Comparison of ENCODE assay signal across 19 cellular contexts in the genomic region with DNA sequence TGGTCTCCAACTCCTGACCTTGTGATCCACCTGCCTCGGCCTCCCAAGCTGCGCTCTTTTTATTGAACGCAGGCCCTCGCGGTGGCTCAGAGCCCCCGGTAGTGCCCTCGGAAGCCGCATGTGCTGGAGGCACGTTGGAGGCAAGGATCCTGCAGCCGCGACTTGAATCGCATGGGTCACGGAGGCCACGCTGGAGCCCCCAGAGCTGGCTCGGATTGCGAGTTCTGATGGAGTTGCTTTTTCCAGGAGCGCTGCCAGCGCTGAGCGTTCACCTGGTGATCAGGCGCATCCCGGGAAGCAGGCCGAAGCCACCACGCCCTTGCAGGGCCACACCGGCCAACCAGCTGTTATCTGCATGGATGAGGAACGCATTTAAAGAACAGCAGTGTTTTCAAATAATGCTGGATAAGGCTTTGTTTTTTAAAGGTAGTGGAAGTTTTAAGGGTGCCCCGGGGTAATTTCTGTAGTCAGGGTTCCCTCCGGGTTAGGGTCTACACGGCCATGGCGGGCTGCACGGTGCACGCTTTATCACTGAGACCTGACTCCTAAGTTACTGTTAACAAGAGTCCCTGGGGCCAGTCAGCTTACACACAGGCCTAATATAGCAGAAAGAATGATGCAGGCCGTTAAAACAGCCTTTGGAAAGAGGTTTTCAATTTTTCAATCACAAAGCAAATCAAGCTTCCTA. TPM values are rescaled to one million over a fixed set of nuclear protein-coding genes. Genes with fewer than 3 reads are reported as not detected.
DNase-seq lines count a peak whose midpoint lies in the region; ATAC-seq and TF ChIP-seq lines count a peak whose summit lies in the region.
"Had no signal": no experiment of that assay in that cellular context is flagged by ENCODE, and none has a peak within 500 bp of the region (broad histone marks: within the 10 kb centered on the region; RNA-seq: fewer than 3 reads in every experiment).

No MANE protein-coding gene starts in this region.

- TF ChIP-seq CTCF in CD8-positive, alpha-beta T cell (IDR thresholded peaks at IDR 0.05): no peak
- no peak for TF ChIP-seq CTCF in SK-N-SH (IDR thresholded peaks at IDR 0.05)
- TF ChIP-seq CTCF in fibroblast of lung (conservative IDR thresholded peaks at IDR 0.05 in 1 of 2, IDR thresholded peaks at IDR 0.05 in 1 of 2; ENCODE audit: low read depth in 1 of 2, low read length in 2 of 2): no peak
- TF ChIP-seq CTCF in prostate gland (IDR thresholded peaks at IDR 0.05): no peak

- H3K4me2 ChIP-seq in SK-N-SH (peak overlapping the region; percentile 13), fibroblast of lung (ENCODE audit: extremely low read depth, insufficient read depth, low read length) (peak overlapping the region; percentile 37)
- H3K4me2 ChIP-seq: KMS-11 had no signal

- H3F3A ChIP-seq in SK-N-SH (replicated peaks; ENCODE audit: insufficient read depth): no peaks in the 10 kb centered on the region

- no peaks in the 10 kb centered on the region for H4K20me1 ChIP-seq in SK-N-SH (ENCODE audit: insufficient read depth)
- H4K20me1 ChIP-seq in fibroblast of lung (ENCODE audit: control insufficient read depth, extremely low read depth, insufficient read depth, low read length): no peaks in the 10 kb centered on the region

- intact Hi-C loops in CD8-positive, alpha-beta T cell (cut with DNase I, micrococcal nuclease): no loop called here
- intact Hi-C loops in prostate gland (cut with DNase I): no loop called here

- H3K4me3 Mint-ChIP-seq in CD8-positive, alpha-beta T cell: no peak overlapping the region
- H3K4me3 Mint-ChIP-seq: activated CD4-positive, alpha-beta memory T cell treated with anti-CD3 and anti-CD28 coated beads, Interleukin-2, amount 10 ng/mL, durations not matched to agents 7 days and 5 days; activated naive CD4-positive, alpha-beta T cell treated with anti-CD3 and anti-CD28 coated beads, Interleukin-2, amount 10 ng/mL, durations not matched to agents 7 days and 5 days; activated T-cell treated with anti-CD3 and anti-CD28 coated beads, Interleukin-2, amount 50 U/mL, for 24 hours; T-helper 1 cell treated with Interleukin-12 subunit alpha and Interleukin-12 subunit beta and Interleukin-4 antibody, amounts not matched to agents 30 μg/mL and 1 μg/mL, for 36 hours; WTC11 had no signal

- peak overlapping the region; percentile 29 for H3K9ac ChIP-seq in SK-N-SH
- no peak overlapping the region for H3K9ac ChIP-seq in fibroblast of lung (ENCODE audit: insufficient read depth, low read length)
- H3K9ac ChIP-seq: KMS-11 had no signal

- no peak overlapping the region for H3K4me3 ChIP-seq in CD8-positive, alpha-beta T cell (ENCODE audit: low read depth, low read length)
- H3K4me3 ChIP-seq in SK-N-SH (ENCODE audit: low read depth in 2 of 2, low read length in 1 of 2) (no peak overlapping the region), fibroblast of lung (replicated peaks in 1 of 4; ENCODE audit: control extremely low read depth in 1 of 4, insufficient read depth in 1 of 4, low read depth in 3 of 4, low read length in 4 of 4) (no peak overlapping the region), neuron (ENCODE audit: low read length) (peak overlapping the region; percentile 0), prostate gland (no peak overlapping the region)
- H3K4me3 ChIP-seq: heart left ventricle had no signal

- no peak for DNase-seq in CD8-positive, alpha-beta T cell
- DNase-seq in SK-N-SH (peak; percentile 40), fibroblast of lung (ENCODE audit: low read depth in 2 of 2) (no peak), cerebellum (ENCODE audit: low spot score) (no peak), occipital lobe (lab: John Stamatoyannopoulos, UW) (no peak), prostate gland (ENCODE audit: low spot score) (no peak), T1000 (lab: John Stamatoyannopoulos, UW) (no peak)
- DNase-seq: activated CD4-positive, alpha-beta memory T cell treated with anti-CD3 and anti-CD28 coated beads, Interleukin-2, amount 10 ng/mL, durations not matched to agents 7 days and 5 days; activated naive CD4-positive, alpha-beta T cell treated with anti-CD3 and anti-CD28 coated beads, Interleukin-2, amount 10 ng/mL, durations not matched to agents 7 days and 5 days; activated T-cell treated with anti-CD3 and anti-CD28 coated beads, Interleukin-2, amount 50 U/mL, for 24 hours; NCI-H2029; small intestine; stimulated activated CD4-positive, alpha-beta T cell treated with anti-CD3 and anti-CD28 coated beads, Interleukin-4, amount 100 ng/mL, for 4 hours had no signal

- peaks cover 4% of the 10 kb centered on the region for H3K9me3 ChIP-seq in CD8-positive, alpha-beta T cell (ENCODE audit: low read length)
- H3K9me3 ChIP-seq in SK-N-SH (no peaks in the 10 kb centered on the region), fibroblast of lung (ENCODE audit: control insufficient read depth, insufficient read depth, low read depth, low read length) (no peaks in the 10 kb centered on the region), neuron (ENCODE audit: low read length) (peaks cover 11% of the 10 kb centered on the region), prostate gland (no peaks in the 10 kb centered on the region)

- peaks cover 16% of the 10 kb centered on the region for H3K4me1 ChIP-seq in CD8-positive, alpha-beta T cell (ENCODE audit: insufficient read depth, low read length)
- H3K4me1 ChIP-seq in SK-N-SH (ENCODE audit: control insufficient read depth in 1 of 2, insufficient read depth in 2 of 2, low read depth in 1 of 2, low read length in 1 of 2) (peaks cover 7 to 21% of the 10 kb centered on the region in 2 experiments), fibroblast of lung (ENCODE audit: control insufficient read depth, extremely low read depth, insufficient read depth, low read length) (peaks cover 2% of the 10 kb centered on the region), neuron (ENCODE audit: insufficient read depth, low read length) (peaks cover 46% of the 10 kb centered on the region), prostate gland (replicated peaks) (no peaks in the 10 kb centered on the region)

- peak overlapping the region; percentile 37 for H3K27ac Mint-ChIP-seq in CD8-positive, alpha-beta T cell
- H3K27ac Mint-ChIP-seq: activated CD4-positive, alpha-beta memory T cell treated with anti-CD3 and anti-CD28 coated beads, Interleukin-2, amount 10 ng/mL, durations not matched to agents 7 days and 5 days; activated naive CD4-positive, alpha-beta T cell treated with anti-CD3 and anti-CD28 coated beads, Interleukin-2, amount 10 ng/mL, durations not matched to agents 7 days and 5 days; activated T-cell treated with anti-CD3 and anti-CD28 coated beads, Interleukin-2, amount 50 U/mL, for 24 hours; T-helper 1 cell treated with Interleukin-12 subunit alpha and Interleukin-12 subunit beta and Interleukin-4 antibody, amounts not matched to agents 30 μg/mL and 1 μg/mL, for 36 hours; WTC11 had no signal

- H3K9me2 ChIP-seq in SK-N-SH: no peaks in the 10 kb centered on the region

- no peaks in the 10 kb centered on the region for H3K36me3 ChIP-seq in CD8-positive, alpha-beta T cell (ENCODE audit: insufficient read depth, low read length)
- H3K36me3 ChIP-seq in SK-N-SH (replicated peaks in 1 of 2; ENCODE audit: control insufficient read depth in 1 of 2, insufficient read depth in 2 of 2, low read length in 1 of 2) (no peaks in the 10 kb centered on the region), fibroblast of lung (ENCODE audit: control insufficient read depth, insufficient read depth, low read length) (no peaks in the 10 kb centered on the region), neuron (ENCODE audit: insufficient read depth, low read length) (no peaks in the 10 kb centered on the region), prostate gland (no peaks in the 10 kb centered on the region)
- H3K36me3 ChIP-seq: heart left ventricle had no signal

- H3K4me1 Mint-ChIP-seq in CD8-positive, alpha-beta T cell (ENCODE audit: low read depth): peaks cover 33% of the 10 kb centered on the region

- no peak for TF ChIP-seq EP300 in SK-N-SH (IDR thresholded peaks at IDR 0.05; ENCODE audit: borderline replicate concordance in 1 of 2, low read depth in 1 of 2, low read length in 1 of 2)

- no peak for TF ChIP-seq RAD21 in SK-N-SH (IDR thresholded peaks at IDR 0.05; ENCODE audit: low read length)

- no peaks in the 10 kb centered on the region for H3K27me3 Mint-ChIP-seq in CD8-positive, alpha-beta T cell (ENCODE audit: low read depth)
- H3K27me3 Mint-ChIP-seq: activated CD4-positive, alpha-beta memory T cell treated with anti-CD3 and anti-CD28 coated beads, Interleukin-2, amount 10 ng/mL, durations not matched to agents 7 days and 5 days; activated T-cell treated with anti-CD3 and anti-CD28 coated beads, Interleukin-2, amount 50 U/mL, for 24 hours had no signal

- H3K27me3 ChIP-seq in CD8-positive, alpha-beta T cell (ENCODE audit: insufficient read depth, low read length): no peaks in the 10 kb centered on the region
- H3K27me3 ChIP-seq in SK-N-SH (ENCODE audit: insufficient read depth) (no peaks in the 10 kb centered on the region), fibroblast of lung (ENCODE audit: control insufficient read depth, insufficient read depth, low read length) (no peaks in the 10 kb centered on the region), neuron (ENCODE audit: insufficient read depth, low read length) (no peaks in the 10 kb centered on the region), prostate gland (replicated peaks; ENCODE audit: insufficient read depth) (no peaks in the 10 kb centered on the region)
- H3K27me3 ChIP-seq: heart left ventricle had no signal

- WGBS in SK-N-SH (ENCODE audit: low lambda C conversion rate): 90% methylated on average over 25 of the region's 32 CpGs
- 84% methylated on average over 32 of the region's 32 CpGs for WGBS in prostate gland

- H3K36me3 Mint-ChIP-seq in CD8-positive, alpha-beta T cell: peaks cover under 1% of the 10 kb centered on the region

- no peak for TF ChIP-seq POLR2A in prostate gland (IDR thresholded peaks at IDR 0.05)

- CTCF ChIA-PET in CD8-positive, alpha-beta T cell (lab: Charles Lee): interaction anchor here (1.2 kb wide), 1 partner anchor 39 kb away, joined by 3 read pairs; no protein-coding TSS in a partner anchor
- CTCF ChIA-PET in SK-N-SH (lab: Yijun Ruan, JAX): no interaction called here

- no peak for ATAC-seq in CD8-positive, alpha-beta T cell
- ATAC-seq: WTC11 had no signal

- H2AFZ ChIP-seq in SK-N-SH (ENCODE audit: low read depth) (peak overlapping the region; percentile 31; the same call in 1 of the 2 replicates), fibroblast of lung (ENCODE audit: low read length) (no peak overlapping the region), neuron (ENCODE audit: low read depth, low read length) (peak overlapping the region; percentile 24)

- no peaks in the 10 kb centered on the region for H3K9me3 Mint-ChIP-seq in CD8-positive, alpha-beta T cell

- no peaks in the 10 kb centered on the region for H3K79me2 ChIP-seq in SK-N-SH (ENCODE audit: insufficient read depth)
- H3K79me2 ChIP-seq in fibroblast of lung (ENCODE audit: control insufficient read depth, insufficient read depth, low read length): no peaks in the 10 kb centered on the region

- no peak overlapping the region for H3K27ac ChIP-seq in CD8-positive, alpha-beta T cell (ENCODE audit: low read depth, low read length)
- H3K27ac ChIP-seq in SK-N-SH (ENCODE audit: low read depth in 2 of 2, low read length in 1 of 2) (peak overlapping the region; percentile 6 to 58; a peak in 2 of 4 replicates), fibroblast of lung (ENCODE audit: insufficient read depth, low read length) (no peak overlapping the region), prostate gland (no peak overlapping the region)
- H3K27ac ChIP-seq: KMS-11 had no signal

- POLR2A ChIA-PET in CD8-positive, alpha-beta T cell (lab: Charles Lee): no interaction called here
- POLR2A ChIA-PET in SK-N-SH (lab: Yijun Ruan, JAX): no interaction called here

RNA-seq across cellular contexts. Expression of a gene that starts 6.2 kb away (rescaled TPM):
- total RNA-seq in CD8-positive, alpha-beta T cell: 10 to 100 TPM; 26.9 to 27.1 TPM
- polyA plus RNA-seq in SK-N-SH (2012; rRNA removed): 0.12 and 0.24 TPM in 2 replicates
- polyA plus RNA-seq in SK-N-SH (2012; cell fraction: cytosol; rRNA removed): 0.62 and 0.72 TPM in 2 replicates
- not detected in 2 replicates for polyA plus RNA-seq in SK-N-SH (2012; cell fraction: nucleus; rRNA removed)
- not detected in 2 replicates for total RNA-seq in fibroblast of lung
- polyA plus RNA-seq in fibroblast of lung: 1.4 and 2.7 TPM in 2 replicates
- 1.3 and 2.0 TPM in 2 replicates for polyA plus RNA-seq in fibroblast of lung (2012)
- not detected in 2 replicates for polyA minus RNA-seq in fibroblast of lung (ENCODE audit: low replicate concordance)
- total RNA-seq in cerebellum: 22.5 TPM
- 6.9 TPM for total RNA-seq in occipital lobe
- total RNA-seq in prostate gland: 1 to 10 TPM in 1 of 2 donors, under 1 TPM in 1; 0.91 to 3.2 TPM
- total RNA-seq: activated CD4-positive, alpha-beta memory T cell treated with anti-CD3 and anti-CD28 coated beads, Interleukin-2, amount 10 ng/mL, durations not matched to agents 7 days and 5 days; kidney epithelial cell had no signal

RNA-seq across cellular contexts. Expression of a gene that starts 36.8 kb away (rescaled TPM):
- 10 to 100 TPM; 78.8 to 78.9 TPM for total RNA-seq in CD8-positive, alpha-beta T cell
- polyA plus RNA-seq in SK-N-SH (2012; rRNA removed) (274 and 278 TPM in 2 replicates), fibroblast of lung (118 and 169 TPM in 2 replicates)
- 224 and 249 TPM in 2 replicates for polyA plus RNA-seq in SK-N-SH (2012; cell fraction: cytosol; rRNA removed)
- polyA plus RNA-seq in SK-N-SH (2012; cell fraction: nucleus; rRNA removed): 250 and 278 TPM in 2 replicates
- total RNA-seq in fibroblast of lung (131 and 152 TPM in 2 replicates), cerebellum (163 TPM), occipital lobe (215 TPM), prostate gland (100 to 1,000 TPM in 1 of 2 donors, 10 to 100 TPM in 1; 77.9 to 108 TPM)
- polyA plus RNA-seq in fibroblast of lung (2012): 122 and 127 TPM in 2 replicates
- polyA minus RNA-seq in fibroblast of lung (ENCODE audit: low replicate concordance): 67.1 and 107 TPM in 2 replicates

Comparison
In these comparisons a context has a peak if more than half of its experiments do, and no peak if none do; other contexts are left out.
1. H3K27ac ChIP-seq: peak in SK-N-SH (2 of 2); none in CD8-positive, alpha-beta T cell (single experiment), fibroblast of lung (single experiment) and prostate gland (0 of 2).